In the genomic region with DNA sequence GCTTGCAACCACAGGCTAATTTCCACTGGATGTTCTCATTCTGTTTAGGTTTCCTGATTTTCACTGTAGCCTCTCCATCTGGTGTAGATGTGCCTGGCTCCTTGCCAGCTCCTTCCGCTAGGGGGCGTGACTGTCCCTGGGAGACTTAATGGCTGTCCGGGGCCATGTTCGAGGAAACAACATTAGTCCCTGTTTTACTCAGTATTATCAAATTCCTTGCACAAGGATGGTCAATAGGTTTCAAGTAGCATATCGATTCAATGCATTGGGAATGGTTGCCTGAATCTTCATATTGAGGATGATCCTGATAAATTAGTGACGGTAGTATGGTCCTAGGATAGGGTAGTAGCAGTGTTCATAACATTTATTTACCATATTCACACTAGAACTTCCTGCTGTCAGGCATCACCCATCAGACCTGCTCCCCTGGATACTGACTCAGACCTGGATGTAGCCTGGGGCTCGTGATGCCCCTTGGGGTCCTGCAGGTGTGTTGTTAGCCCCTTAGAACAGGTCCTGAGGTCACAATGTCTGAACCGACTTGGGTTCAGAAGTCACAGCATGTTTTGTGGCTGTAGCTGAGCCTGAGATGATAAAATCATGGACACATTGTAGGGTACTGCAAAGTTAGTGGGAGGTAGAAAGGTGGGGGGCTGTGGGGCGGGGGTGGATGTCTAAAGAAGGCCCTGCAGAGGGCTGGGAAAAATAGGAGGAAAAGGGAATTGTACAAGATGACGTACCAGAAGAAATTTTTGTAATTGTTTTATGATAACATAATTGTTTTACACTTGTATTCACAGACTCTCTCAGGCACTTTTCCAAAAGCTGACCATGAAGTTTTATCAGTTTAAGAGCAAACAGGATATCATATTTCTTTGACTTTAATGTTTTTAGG, we compare ENCODE assay signal across 1 cellular context.
TF ChIP-seq lines count a peak whose summit lies in the region.

No MANE protein-coding gene starts in this region.

TF ChIP-seq in K562, 482 proteins besides CTCF, POLR2A, EP300 and RAD21 (continued from another document and continues in another):
- TF ChIP-seq, protein P1, sequence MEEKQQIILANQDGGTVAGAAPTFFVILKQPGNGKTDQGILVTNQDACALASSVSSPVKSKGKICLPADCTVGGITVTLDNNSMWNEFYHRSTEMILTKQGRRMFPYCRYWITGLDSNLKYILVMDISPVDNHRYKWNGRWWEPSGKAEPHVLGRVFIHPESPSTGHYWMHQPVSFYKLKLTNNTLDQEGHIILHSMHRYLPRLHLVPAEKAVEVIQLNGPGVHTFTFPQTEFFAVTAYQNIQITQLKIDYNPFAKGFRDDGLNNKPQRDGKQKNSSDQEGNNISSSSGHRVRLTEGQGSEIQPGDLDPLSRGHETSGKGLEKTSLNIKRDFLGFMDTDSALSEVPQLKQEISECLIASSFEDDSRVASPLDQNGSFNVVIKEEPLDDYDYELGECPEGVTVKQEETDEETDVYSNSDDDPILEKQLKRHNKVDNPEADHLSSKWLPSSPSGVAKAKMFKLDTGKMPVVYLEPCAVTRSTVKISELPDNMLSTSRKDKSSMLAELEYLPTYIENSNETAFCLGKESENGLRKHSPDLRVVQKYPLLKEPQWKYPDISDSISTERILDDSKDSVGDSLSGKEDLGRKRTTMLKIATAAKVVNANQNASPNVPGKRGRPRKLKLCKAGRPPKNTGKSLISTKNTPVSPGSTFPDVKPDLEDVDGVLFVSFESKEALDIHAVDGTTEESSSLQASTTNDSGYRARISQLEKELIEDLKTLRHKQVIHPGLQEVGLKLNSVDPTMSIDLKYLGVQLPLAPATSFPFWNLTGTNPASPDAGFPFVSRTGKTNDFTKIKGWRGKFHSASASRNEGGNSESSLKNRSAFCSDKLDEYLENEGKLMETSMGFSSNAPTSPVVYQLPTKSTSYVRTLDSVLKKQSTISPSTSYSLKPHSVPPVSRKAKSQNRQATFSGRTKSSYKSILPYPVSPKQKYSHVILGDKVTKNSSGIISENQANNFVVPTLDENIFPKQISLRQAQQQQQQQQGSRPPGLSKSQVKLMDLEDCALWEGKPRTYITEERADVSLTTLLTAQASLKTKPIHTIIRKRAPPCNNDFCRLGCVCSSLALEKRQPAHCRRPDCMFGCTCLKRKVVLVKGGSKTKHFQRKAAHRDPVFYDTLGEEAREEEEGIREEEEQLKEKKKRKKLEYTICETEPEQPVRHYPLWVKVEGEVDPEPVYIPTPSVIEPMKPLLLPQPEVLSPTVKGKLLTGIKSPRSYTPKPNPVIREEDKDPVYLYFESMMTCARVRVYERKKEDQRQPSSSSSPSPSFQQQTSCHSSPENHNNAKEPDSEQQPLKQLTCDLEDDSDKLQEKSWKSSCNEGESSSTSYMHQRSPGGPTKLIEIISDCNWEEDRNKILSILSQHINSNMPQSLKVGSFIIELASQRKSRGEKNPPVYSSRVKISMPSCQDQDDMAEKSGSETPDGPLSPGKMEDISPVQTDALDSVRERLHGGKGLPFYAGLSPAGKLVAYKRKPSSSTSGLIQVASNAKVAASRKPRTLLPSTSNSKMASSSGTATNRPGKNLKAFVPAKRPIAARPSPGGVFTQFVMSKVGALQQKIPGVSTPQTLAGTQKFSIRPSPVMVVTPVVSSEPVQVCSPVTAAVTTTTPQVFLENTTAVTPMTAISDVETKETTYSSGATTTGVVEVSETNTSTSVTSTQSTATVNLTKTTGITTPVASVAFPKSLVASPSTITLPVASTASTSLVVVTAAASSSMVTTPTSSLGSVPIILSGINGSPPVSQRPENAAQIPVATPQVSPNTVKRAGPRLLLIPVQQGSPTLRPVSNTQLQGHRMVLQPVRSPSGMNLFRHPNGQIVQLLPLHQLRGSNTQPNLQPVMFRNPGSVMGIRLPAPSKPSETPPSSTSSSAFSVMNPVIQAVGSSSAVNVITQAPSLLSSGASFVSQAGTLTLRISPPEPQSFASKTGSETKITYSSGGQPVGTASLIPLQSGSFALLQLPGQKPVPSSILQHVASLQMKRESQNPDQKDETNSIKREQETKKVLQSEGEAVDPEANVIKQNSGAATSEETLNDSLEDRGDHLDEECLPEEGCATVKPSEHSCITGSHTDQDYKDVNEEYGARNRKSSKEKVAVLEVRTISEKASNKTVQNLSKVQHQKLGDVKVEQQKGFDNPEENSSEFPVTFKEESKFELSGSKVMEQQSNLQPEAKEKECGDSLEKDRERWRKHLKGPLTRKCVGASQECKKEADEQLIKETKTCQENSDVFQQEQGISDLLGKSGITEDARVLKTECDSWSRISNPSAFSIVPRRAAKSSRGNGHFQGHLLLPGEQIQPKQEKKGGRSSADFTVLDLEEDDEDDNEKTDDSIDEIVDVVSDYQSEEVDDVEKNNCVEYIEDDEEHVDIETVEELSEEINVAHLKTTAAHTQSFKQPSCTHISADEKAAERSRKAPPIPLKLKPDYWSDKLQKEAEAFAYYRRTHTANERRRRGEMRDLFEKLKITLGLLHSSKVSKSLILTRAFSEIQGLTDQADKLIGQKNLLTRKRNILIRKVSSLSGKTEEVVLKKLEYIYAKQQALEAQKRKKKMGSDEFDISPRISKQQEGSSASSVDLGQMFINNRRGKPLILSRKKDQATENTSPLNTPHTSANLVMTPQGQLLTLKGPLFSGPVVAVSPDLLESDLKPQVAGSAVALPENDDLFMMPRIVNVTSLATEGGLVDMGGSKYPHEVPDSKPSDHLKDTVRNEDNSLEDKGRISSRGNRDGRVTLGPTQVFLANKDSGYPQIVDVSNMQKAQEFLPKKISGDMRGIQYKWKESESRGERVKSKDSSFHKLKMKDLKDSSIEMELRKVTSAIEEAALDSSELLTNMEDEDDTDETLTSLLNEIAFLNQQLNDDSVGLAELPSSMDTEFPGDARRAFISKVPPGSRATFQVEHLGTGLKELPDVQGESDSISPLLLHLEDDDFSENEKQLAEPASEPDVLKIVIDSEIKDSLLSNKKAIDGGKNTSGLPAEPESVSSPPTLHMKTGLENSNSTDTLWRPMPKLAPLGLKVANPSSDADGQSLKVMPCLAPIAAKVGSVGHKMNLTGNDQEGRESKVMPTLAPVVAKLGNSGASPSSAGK (IDR thresholded peaks at IDR 0.05), result peak; percentile 29; the same call in 1 of the 2 replicates
- TF ChIP-seq, protein P2, sequence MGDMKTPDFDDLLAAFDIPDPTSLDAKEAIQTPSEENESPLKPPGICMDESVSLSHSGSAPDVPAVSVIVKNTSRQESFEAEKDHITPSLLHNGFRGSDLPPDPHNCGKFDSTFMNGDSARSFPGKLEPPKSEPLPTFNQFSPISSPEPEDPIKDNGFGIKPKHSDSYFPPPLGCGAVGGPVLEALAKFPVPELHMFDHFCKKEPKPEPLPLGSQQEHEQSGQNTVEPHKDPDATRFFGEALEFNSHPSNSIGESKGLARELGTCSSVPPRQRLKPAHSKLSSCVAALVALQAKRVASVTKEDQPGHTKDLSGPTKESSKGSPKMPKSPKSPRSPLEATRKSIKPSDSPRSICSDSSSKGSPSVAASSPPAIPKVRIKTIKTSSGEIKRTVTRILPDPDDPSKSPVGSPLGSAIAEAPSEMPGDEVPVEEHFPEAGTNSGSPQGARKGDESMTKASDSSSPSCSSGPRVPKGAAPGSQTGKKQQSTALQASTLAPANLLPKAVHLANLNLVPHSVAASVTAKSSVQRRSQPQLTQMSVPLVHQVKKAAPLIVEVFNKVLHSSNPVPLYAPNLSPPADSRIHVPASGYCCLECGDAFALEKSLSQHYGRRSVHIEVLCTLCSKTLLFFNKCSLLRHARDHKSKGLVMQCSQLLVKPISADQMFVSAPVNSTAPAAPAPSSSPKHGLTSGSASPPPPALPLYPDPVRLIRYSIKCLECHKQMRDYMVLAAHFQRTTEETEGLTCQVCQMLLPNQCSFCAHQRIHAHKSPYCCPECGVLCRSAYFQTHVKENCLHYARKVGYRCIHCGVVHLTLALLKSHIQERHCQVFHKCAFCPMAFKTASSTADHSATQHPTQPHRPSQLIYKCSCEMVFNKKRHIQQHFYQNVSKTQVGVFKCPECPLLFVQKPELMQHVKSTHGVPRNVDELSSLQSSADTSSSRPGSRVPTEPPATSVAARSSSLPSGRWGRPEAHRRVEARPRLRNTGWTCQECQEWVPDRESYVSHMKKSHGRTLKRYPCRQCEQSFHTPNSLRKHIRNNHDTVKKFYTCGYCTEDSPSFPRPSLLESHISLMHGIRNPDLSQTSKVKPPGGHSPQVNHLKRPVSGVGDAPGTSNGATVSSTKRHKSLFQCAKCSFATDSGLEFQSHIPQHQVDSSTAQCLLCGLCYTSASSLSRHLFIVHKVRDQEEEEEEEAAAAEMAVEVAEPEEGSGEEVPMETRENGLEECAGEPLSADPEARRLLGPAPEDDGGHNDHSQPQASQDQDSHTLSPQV (IDR thresholded peaks at IDR 0.05), result peak; percentile 82
- peak; percentile 20; the same call in 1 of the 2 replicates for TF ChIP-seq CTBP1 (IDR thresholded peaks at IDR 0.05; ENCODE audit: borderline replicate concordance)
- TF ChIP-seq NR2C2 (CRISPR knock-in tag; IDR thresholded peaks at IDR 0.05), result no peak
- peak; percentile 26; the same call in 1 of the 2 replicates for TF ChIP-seq NR2C2 (tag; IDR thresholded peaks at IDR 0.05)
- no peak for TF ChIP-seq PHB (CRISPR knock-in tag; IDR thresholded peaks at IDR 0.05)
- TF ChIP-seq SMC3 (conservative IDR thresholded peaks at IDR 0.05; ENCODE audit: insufficient read depth, low read depth, low read length), result 0 out of 2 replicates have a peak, but pooled peaks have one; percentile 25
- TF ChIP-seq, protein P3, sequence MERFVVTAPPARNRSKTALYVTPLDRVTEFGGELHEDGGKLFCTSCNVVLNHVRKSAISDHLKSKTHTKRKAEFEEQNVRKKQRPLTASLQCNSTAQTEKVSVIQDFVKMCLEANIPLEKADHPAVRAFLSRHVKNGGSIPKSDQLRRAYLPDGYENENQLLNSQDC (CRISPR knock-in tag; IDR thresholded peaks at IDR 0.05), result no peak
- no peak for TF ChIP-seq ZNF76 (CRISPR knock-in tag; IDR thresholded peaks at IDR 0.05; ENCODE audit: borderline replicate concordance)
- no peak for TF ChIP-seq RHOXF2B (CRISPR knock-in tag; conservative IDR thresholded peaks at IDR 0.05)
- peak; percentile 97 for TF ChIP-seq NFIC (IDR thresholded peaks at IDR 0.05)
- TF ChIP-seq PREB (CRISPR knock-in tag; IDR thresholded peaks at IDR 0.05), result no peak
- 0 out of 2 replicates have a peak, but pooled peaks have one; percentile 30 for TF ChIP-seq ETV5 (CRISPR knock-in tag; IDR thresholded peaks at IDR 0.05; ENCODE audit: low read depth)
- peak; percentile 61; the same call in 1 of the 2 replicates for TF ChIP-seq NFRKB (IDR thresholded peaks at IDR 0.05; ENCODE audit: low read depth)
- TF ChIP-seq SP1 (CRISPR knock-in tag; IDR thresholded peaks at IDR 0.05), result 0 out of 2 replicates have a peak, but pooled peaks have one; percentile 56
- TF ChIP-seq BRD9 (IDR thresholded peaks at IDR 0.05; ENCODE audit: low read depth, partially characterized antibody), result peak; percentile 9
- no peak for TF ChIP-seq JUN (IDR thresholded peaks at IDR 0.05; ENCODE audit: borderline replicate concordance, low read depth, low read length)
- no peak for TF ChIP-seq JUN (CRISPR knock-in tag; IDR thresholded peaks at IDR 0.05; ENCODE audit: borderline replicate concordance)
- no peak for TF ChIP-seq RREB1 (CRISPR knock-in tag; IDR thresholded peaks at IDR 0.05)
- TF ChIP-seq OTX1 (CRISPR knock-in tag; IDR thresholded peaks at IDR 0.05), result no peak
- TF ChIP-seq ZNF583 (CRISPR knock-in tag; IDR thresholded peaks at IDR 0.05), result no peak
- 0 out of 2 replicates have a peak, but pooled peaks have one; percentile 29 for TF ChIP-seq ZNF766 (CRISPR knock-in tag; conservative IDR thresholded peaks at IDR 0.05)
- 0 out of 2 replicates have a peak, but pooled peaks have one; percentile 7 for TF ChIP-seq RFX1 (IDR thresholded peaks at IDR 0.05)
